ENCODE assay signal across 24 cellular contexts in genomic region chr5:61455179-61456006, GRCh38.
"Had no signal": no experiment of that assay in that cellular context is flagged by ENCODE, and none has a peak within 500 bp of the region (broad histone marks: within the 10 kb centered on the region; RNA-seq: fewer than 3 reads in every experiment).

No MANE protein-coding gene starts in this region.

- H3K4me1 ChIP-seq: right lobe of liver, uterus had no signal

- H3K27ac ChIP-seq: brain microvascular endothelial cell, esophagus muscularis mucosa, right lobe of liver, thoracic aorta, uterus had no signal

- H3K4me3 ChIP-seq: esophagus muscularis mucosa, right lobe of liver, thoracic aorta, uterus had no signal

- H3K27ac Mint-ChIP-seq: activated CD4-positive, alpha-beta memory T cell treated with anti-CD3 and anti-CD28 coated beads for 36 hours; activated CD4-positive, alpha-beta T cell treated with anti-CD3 and anti-CD28 coated beads, Interleukin-2, amount 10 ng/mL, durations not matched to agents 24 days and 14 days; activated T-cell treated with anti-CD3 and anti-CD28 coated beads, Interleukin-2, amount 50 U/mL, for 24 hours; effector memory CD8-positive, alpha-beta T cell; naive thymus-derived CD8-positive, alpha-beta T cell had no signal

- H3K4me1 Mint-ChIP-seq: activated CD4-positive, alpha-beta T cell treated with anti-CD3 and anti-CD28 coated beads, Interleukin-2, amount 10 ng/mL, durations not matched to agents 24 days and 14 days had no signal

- H3K27me3 Mint-ChIP-seq: activated CD4-positive, alpha-beta memory T cell treated with anti-CD3 and anti-CD28 coated beads for 36 hours; activated CD4-positive, alpha-beta T cell treated with anti-CD3 and anti-CD28 coated beads, Interleukin-2, amount 10 ng/mL, durations not matched to agents 24 days and 14 days; activated T-cell treated with anti-CD3 and anti-CD28 coated beads, Interleukin-2, amount 50 U/mL, for 24 hours; effector memory CD8-positive, alpha-beta T cell; naive thymus-derived CD8-positive, alpha-beta T cell had no signal

- FAIRE-seq: astrocyte, kidney, TTC549 had no signal

- H3K9me3 ChIP-seq: esophagus muscularis mucosa, right lobe of liver, thoracic aorta, uterus had no signal

- H3K9me3 Mint-ChIP-seq: activated CD4-positive, alpha-beta memory T cell treated with anti-CD3 and anti-CD28 coated beads for 36 hours; activated CD4-positive, alpha-beta T cell treated with anti-CD3 and anti-CD28 coated beads, Interleukin-2, amount 10 ng/mL, durations not matched to agents 24 days and 14 days; activated T-cell treated with anti-CD3 and anti-CD28 coated beads, Interleukin-2, amount 50 U/mL, for 24 hours; effector memory CD8-positive, alpha-beta T cell had no signal

- H3K27me3 ChIP-seq: brain microvascular endothelial cell, esophagus muscularis mucosa, right lobe of liver, uterus had no signal

- H3K4me3 Mint-ChIP-seq: activated CD4-positive, alpha-beta memory T cell treated with anti-CD3 and anti-CD28 coated beads for 36 hours; activated CD4-positive, alpha-beta T cell treated with anti-CD3 and anti-CD28 coated beads, Interleukin-2, amount 10 ng/mL, durations not matched to agents 24 days and 14 days; activated T-cell treated with anti-CD3 and anti-CD28 coated beads, Interleukin-2, amount 50 U/mL, for 24 hours; effector memory CD8-positive, alpha-beta T cell; naive thymus-derived CD8-positive, alpha-beta T cell had no signal

- H3K36me3 ChIP-seq: brain microvascular endothelial cell, esophagus muscularis mucosa, right lobe of liver, thoracic aorta, uterus had no signal

- ATAC-seq: activated CD4-positive, CD25-positive, alpha-beta regulatory T cell treated with anti-CD3 and anti-CD28 coated beads, Interleukin-2, amount 50 U/mL, for 24 hours; effector memory CD8-positive, alpha-beta T cell; naive thymus-derived CD8-positive, alpha-beta T cell; right lobe of liver; stimulated activated naive CD8-positive, alpha-beta T cell treated with anti-CD3 and anti-CD28 coated beads, Interleukin-15, Interleukin-2, amounts not matched to agents 100 U/mL and 50 U/mL, for 24 hours had no signal

- H3K36me3 Mint-ChIP-seq: activated CD4-positive, alpha-beta memory T cell treated with anti-CD3 and anti-CD28 coated beads for 36 hours had no signal

- DNase-seq: activated CD4-positive, alpha-beta memory T cell treated with anti-CD3 and anti-CD28 coated beads for 36 hours; activated CD4-positive, alpha-beta T cell treated with anti-CD3 and anti-CD28 coated beads, Interleukin-2, amount 10 ng/mL, durations not matched to agents 24 days and 14 days; activated CD8-positive, alpha-beta memory T cell treated with anti-CD3 and anti-CD28 coated beads, Interleukin-2, amount 50 U/mL, for 4 hours; activated gamma-delta T cell treated with Interleukin-2 at 50 U/mL for 16 hours; activated naive CD4-positive, alpha-beta T cell treated with anti-CD3 and anti-CD28 coated beads, Interleukin-2, amount 50 U/mL, for 16 hours; activated T-cell treated with anti-CD3 and anti-CD28 coated beads, Interleukin-2, amount 50 U/mL, for 24 hours; amniotic stem cell; brain microvascular endothelial cell; cortex of kidney; effector memory CD8-positive, alpha-beta T cell; foreskin melanocyte; kidney; naive thymus-derived CD8-positive, alpha-beta T cell; right lobe of liver; stimulated activated CD4-positive, alpha-beta T cell treated with anti-CD3 and anti-CD28 coated beads, Interleukin-12 subunit alpha, Interleukin-12 subunit beta, amount 100 ng/mL, for 4 hours; stimulated activated CD4-positive, alpha-beta T cell treated with anti-CD3 and anti-CD28 coated beads, Interleukin-4, amount 100 ng/mL, for 1 hour; stimulated activated naive CD8-positive, alpha-beta T cell treated with anti-CD3 and anti-CD28 coated beads, Interleukin-15, Interleukin-2, amounts not matched to agents 100 U/mL and 50 U/mL, for 24 hours; trophoblast cell; uterus had no signal
